Comparison of ENCODE assay signal across 1 cellular context in genomic region chr11:118359295-118359958, GRCh38.
TF ChIP-seq lines count a peak whose summit lies in the region.

UBE4A (plus strand) TSS chr11:118359600; CDS start chr11:118365081, 5,481 bp downstream.

TF ChIP-seq in GM12878, 131 proteins besides CTCF, POLR2A, EP300 and RAD21 (continued from another document and continues in another):
- TF ChIP-seq ZNF687 (IDR thresholded peaks at IDR 0.05) (peak; percentile 60; the same call in 1 of the 2 replicates), KDM1A (IDR thresholded peaks at IDR 0.05; ENCODE audit: borderline replicate concordance) (no peak), ZNF207 (IDR thresholded peaks at IDR 0.05; ENCODE audit: borderline replicate concordance) (peak; percentile 72; the same call in 1 of the 2 replicates), MEF2A (IDR thresholded peaks at IDR 0.05; ENCODE audit: insufficient read depth, low read depth, low read length) (no peak), SP1 (IDR thresholded peaks at IDR 0.05; ENCODE audit: low read depth, low read length) (peak; percentile 12), SIN3A (IDR thresholded peaks at IDR 0.05; ENCODE audit: low read depth, low read length) (peak; percentile 80; the same call in 1 of the 2 replicates), TARDBP (IDR thresholded peaks at IDR 0.05; ENCODE audit: borderline replicate concordance) (peak; percentile 80), HDAC6 (IDR thresholded peaks at IDR 0.05; ENCODE audit: unreplicated experiment) (no peak), ATF2 (IDR thresholded peaks at IDR 0.05; ENCODE audit: low read length) (no peak), JUND (IDR thresholded peaks at IDR 0.05; ENCODE audit: low read depth, low read length) (peak; percentile 75; the same call in 1 of the 2 replicates), NKRF (conservative IDR thresholded peaks at IDR 0.05) (no peak; the same call in 1 of the 2 replicates), MEF2B (IDR thresholded peaks at IDR 0.05; ENCODE audit: partially characterized antibody, poor library complexity, severe bottlenecking) (no peak), DPF2 (IDR thresholded peaks at IDR 0.05) (no peak), NFYA (IDR thresholded peaks at IDR 0.05; ENCODE audit: borderline replicate concordance, low read depth, low read length) (no peak), TCF3 (IDR thresholded peaks at IDR 0.05; ENCODE audit: borderline replicate concordance, insufficient read depth, low read depth, low read length) (0 out of 2 replicates have a peak, but pooled peaks have one; percentile 34), BCL11A (IDR thresholded peaks at IDR 0.05; ENCODE audit: low read depth, low read length) (no peak), RFX5 (IDR thresholded peaks at IDR 0.05; ENCODE audit: low read depth, low read length) (no peak), ZNF217 (IDR thresholded peaks at IDR 0.05) (peak; percentile 88), HDAC2 (IDR thresholded peaks at IDR 0.05) (no peak), EGR1 (IDR thresholded peaks at IDR 0.05; ENCODE audit: borderline replicate concordance in 1 of 2, low read depth in 2 of 2, low read length in 2 of 2) (no peak), MYC (IDR thresholded peaks at IDR 0.05; ENCODE audit: insufficient read depth, insufficient read length, insufficient replicate concordance, low read length, severe bottlenecking) (peak; percentile 72), PML (IDR thresholded peaks at IDR 0.05; ENCODE audit: low read length) (peak; percentile 92), ZNF24 (IDR thresholded peaks at IDR 0.05) (no peak), ZNF384 (IDR thresholded peaks at IDR 0.05; ENCODE audit: borderline replicate concordance, low read depth, low read length) (no peak)
- TF ChIP-seq, protein P1, sequence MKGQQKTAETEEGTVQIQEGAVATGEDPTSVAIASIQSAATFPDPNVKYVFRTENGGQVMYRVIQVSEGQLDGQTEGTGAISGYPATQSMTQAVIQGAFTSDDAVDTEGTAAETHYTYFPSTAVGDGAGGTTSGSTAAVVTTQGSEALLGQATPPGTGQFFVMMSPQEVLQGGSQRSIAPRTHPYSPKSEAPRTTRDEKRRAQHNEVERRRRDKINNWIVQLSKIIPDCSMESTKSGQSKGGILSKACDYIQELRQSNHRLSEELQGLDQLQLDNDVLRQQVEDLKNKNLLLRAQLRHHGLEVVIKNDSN (IDR thresholded peaks at IDR 0.05; ENCODE audit: borderline replicate concordance, extremely low read length, insufficient read depth, low read depth, low read length) = no peak
- TF ChIP-seq, protein P2, sequence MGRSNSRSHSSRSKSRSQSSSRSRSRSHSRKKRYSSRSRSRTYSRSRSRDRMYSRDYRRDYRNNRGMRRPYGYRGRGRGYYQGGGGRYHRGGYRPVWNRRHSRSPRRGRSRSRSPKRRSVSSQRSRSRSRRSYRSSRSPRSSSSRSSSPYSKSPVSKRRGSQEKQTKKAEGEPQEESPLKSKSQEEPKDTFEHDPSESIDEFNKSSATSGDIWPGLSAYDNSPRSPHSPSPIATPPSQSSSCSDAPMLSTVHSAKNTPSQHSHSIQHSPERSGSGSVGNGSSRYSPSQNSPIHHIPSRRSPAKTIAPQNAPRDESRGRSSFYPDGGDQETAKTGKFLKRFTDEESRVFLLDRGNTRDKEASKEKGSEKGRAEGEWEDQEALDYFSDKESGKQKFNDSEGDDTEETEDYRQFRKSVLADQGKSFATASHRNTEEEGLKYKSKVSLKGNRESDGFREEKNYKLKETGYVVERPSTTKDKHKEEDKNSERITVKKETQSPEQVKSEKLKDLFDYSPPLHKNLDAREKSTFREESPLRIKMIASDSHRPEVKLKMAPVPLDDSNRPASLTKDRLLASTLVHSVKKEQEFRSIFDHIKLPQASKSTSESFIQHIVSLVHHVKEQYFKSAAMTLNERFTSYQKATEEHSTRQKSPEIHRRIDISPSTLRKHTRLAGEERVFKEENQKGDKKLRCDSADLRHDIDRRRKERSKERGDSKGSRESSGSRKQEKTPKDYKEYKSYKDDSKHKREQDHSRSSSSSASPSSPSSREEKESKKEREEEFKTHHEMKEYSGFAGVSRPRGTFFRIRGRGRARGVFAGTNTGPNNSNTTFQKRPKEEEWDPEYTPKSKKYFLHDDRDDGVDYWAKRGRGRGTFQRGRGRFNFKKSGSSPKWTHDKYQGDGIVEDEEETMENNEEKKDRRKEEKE (IDR thresholded peaks at IDR 0.05) = no peak
- TF ChIP-seq, protein P3, sequence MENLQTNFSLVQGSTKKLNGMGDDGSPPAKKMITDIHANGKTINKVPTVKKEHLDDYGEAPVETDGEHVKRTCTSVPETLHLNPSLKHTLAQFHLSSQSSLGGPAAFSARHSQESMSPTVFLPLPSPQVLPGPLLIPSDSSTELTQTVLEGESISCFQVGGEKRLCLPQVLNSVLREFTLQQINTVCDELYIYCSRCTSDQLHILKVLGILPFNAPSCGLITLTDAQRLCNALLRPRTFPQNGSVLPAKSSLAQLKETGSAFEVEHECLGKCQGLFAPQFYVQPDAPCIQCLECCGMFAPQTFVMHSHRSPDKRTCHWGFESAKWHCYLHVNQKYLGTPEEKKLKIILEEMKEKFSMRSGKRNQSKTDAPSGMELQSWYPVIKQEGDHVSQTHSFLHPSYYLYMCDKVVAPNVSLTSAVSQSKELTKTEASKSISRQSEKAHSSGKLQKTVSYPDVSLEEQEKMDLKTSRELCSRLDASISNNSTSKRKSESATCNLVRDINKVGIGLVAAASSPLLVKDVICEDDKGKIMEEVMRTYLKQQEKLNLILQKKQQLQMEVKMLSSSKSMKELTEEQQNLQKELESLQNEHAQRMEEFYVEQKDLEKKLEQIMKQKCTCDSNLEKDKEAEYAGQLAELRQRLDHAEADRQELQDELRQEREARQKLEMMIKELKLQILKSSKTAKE (IDR thresholded peaks at IDR 0.05; ENCODE audit: low read depth, poor library complexity, severe bottlenecking) = peak; percentile 43
- TF ChIP-seq, protein P4, sequence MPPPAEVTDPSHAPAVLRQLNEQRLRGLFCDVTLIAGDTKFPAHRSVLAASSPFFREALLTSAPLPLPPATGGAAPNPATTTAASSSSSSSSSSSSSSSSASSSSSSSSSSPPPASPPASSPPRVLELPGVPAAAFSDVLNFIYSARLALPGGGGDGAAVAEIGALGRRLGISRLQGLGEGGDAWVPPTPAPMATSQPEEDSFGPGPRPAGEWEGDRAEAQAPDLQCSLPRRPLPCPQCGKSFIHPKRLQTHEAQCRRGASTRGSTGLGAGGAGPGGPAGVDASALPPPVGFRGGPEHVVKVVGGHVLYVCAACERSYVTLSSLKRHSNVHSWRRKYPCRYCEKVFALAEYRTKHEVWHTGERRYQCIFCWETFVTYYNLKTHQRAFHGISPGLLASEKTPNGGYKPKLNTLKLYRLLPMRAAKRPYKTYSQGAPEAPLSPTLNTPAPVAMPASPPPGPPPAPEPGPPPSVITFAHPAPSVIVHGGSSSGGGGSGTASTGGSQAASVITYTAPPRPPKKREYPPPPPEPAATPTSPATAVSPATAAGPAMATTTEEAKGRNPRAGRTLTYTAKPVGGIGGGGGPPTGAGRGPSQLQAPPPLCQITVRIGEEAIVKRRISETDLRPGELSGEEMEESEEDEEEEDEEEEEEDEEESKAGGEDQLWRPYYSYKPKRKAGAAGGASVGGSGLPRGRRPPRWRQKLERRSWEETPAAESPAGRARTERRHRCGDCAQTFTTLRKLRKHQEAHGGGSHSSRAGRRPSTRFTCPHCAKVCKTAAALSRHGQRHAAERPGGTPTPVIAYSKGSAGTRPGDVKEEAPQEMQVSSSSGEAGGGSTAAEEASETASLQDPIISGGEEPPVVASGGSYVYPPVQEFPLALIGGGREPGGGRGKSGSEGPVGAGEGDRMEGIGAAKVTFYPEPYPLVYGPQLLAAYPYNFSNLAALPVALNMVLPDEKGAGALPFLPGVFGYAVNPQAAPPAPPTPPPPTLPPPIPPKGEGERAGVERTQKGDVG (CRISPR knock-in tag; IDR thresholded peaks at IDR 0.05) = no peak
- TF ChIP-seq, protein P5, sequence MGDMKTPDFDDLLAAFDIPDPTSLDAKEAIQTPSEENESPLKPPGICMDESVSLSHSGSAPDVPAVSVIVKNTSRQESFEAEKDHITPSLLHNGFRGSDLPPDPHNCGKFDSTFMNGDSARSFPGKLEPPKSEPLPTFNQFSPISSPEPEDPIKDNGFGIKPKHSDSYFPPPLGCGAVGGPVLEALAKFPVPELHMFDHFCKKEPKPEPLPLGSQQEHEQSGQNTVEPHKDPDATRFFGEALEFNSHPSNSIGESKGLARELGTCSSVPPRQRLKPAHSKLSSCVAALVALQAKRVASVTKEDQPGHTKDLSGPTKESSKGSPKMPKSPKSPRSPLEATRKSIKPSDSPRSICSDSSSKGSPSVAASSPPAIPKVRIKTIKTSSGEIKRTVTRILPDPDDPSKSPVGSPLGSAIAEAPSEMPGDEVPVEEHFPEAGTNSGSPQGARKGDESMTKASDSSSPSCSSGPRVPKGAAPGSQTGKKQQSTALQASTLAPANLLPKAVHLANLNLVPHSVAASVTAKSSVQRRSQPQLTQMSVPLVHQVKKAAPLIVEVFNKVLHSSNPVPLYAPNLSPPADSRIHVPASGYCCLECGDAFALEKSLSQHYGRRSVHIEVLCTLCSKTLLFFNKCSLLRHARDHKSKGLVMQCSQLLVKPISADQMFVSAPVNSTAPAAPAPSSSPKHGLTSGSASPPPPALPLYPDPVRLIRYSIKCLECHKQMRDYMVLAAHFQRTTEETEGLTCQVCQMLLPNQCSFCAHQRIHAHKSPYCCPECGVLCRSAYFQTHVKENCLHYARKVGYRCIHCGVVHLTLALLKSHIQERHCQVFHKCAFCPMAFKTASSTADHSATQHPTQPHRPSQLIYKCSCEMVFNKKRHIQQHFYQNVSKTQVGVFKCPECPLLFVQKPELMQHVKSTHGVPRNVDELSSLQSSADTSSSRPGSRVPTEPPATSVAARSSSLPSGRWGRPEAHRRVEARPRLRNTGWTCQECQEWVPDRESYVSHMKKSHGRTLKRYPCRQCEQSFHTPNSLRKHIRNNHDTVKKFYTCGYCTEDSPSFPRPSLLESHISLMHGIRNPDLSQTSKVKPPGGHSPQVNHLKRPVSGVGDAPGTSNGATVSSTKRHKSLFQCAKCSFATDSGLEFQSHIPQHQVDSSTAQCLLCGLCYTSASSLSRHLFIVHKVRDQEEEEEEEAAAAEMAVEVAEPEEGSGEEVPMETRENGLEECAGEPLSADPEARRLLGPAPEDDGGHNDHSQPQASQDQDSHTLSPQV (IDR thresholded peaks at IDR 0.05) = no peak
- TF ChIP-seq, protein P6, sequence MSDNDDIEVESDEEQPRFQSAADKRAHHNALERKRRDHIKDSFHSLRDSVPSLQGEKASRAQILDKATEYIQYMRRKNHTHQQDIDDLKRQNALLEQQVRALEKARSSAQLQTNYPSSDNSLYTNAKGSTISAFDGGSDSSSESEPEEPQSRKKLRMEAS (IDR thresholded peaks at IDR 0.05; ENCODE audit: low read depth, low read length) = peak; percentile 74
